ENCODE assay signal across 11 cellular contexts in the genomic region with DNA sequence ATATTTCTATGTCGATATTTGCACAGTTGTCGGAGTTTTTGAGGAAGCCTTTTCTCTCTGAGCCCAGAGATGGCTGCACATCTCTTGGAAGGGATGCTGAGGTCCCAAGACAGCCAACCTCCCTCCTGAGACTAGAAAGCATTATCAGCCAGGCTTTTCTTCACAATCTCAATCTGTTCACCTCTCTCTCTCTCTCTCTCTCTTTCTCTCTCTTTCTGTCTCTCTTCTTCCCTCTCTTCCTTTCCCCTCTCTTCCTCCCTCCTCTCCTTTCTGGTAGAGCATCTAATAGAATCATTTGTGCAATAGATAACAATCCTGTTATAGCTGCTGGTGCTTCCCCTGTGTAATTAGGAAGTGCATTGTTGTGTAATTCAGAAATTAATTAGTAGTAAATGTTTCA.
"Had no signal": no experiment of that assay in that cellular context is flagged by ENCODE, and none has a peak within 500 bp of the region (broad histone marks: within the 10 kb centered on the region; RNA-seq: fewer than 3 reads in every experiment).

No MANE protein-coding gene starts in this region.

- H3K9me3 ChIP-seq: adrenal gland, ascending aorta, body of pancreas, breast epithelium had no signal

- H3K36me3 ChIP-seq: adrenal gland, ascending aorta, brain microvascular endothelial cell, breast epithelium, cardiac muscle cell had no signal

- H3K27ac ChIP-seq: adrenal gland, ascending aorta, body of pancreas, brain microvascular endothelial cell, breast epithelium, cardiac muscle cell had no signal

- ATAC-seq: activated naive CD4-positive, alpha-beta T cell treated with anti-CD3 and anti-CD28 coated beads, Interleukin-2, amount 50 U/mL, for 72 hours; activated naive CD8-positive, alpha-beta T cell treated with anti-CD3 and anti-CD28 coated beads, Interleukin-2, amount 50 U/mL, for 24 hours; activated T-cell treated with anti-CD3 and anti-CD28 coated beads, Interleukin-2, amount 50 U/mL, for 4 hours; activated T-cell treated with anti-CD3 and anti-CD28 coated beads, Interleukin-2, amount 50 U/mL, for 72 hours; activated T-helper 17 cell treated with anti-CD3 and anti-CD28 coated beads, Interleukin-2, amount 50 U/mL, for 72 hours; body of pancreas had no signal

- H3K4me3 ChIP-seq: adrenal gland, ascending aorta, body of pancreas, breast epithelium, cardiac muscle cell had no signal

- H3K4me1 ChIP-seq: adrenal gland, ascending aorta, body of pancreas, breast epithelium had no signal
